Comparison of ENCODE assay signal across 2 cellular contexts in the genomic region with DNA sequence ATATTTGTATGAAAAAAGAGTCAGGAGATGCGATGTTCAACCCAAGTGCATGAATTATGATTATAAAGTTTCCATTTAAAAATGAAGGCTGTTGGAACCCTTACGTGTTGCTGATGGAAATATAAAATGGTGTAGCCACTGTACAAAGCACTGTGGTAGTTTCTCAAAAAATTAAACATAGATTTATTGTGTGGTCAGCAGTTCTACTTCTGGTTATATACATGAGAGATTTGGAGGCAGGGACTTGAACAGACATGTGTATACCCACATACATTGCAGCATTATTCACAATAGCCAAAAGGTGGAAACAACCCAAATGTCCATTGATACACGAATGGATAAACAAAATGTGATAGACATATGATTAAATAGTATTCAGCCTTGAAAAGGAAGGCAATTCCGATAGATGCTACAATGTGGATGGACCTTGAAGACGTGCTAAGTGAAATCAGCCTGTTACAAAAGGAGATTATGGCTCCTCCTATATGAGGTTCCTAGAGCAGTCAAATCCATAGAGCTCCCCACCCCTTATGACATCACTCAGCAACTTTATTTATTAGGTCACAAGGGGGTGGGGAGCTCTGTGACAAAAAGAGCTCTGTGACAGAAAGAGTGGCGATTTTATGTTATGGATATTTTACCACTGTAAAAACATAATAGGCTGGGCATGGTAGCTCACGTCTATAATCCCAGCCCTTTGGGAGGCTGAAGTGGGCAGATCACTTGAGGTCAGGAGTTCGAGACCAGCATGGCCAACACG.
A peak's percentile ranks its signal among the peaks of the same experiment; 100 is the strongest.
TF ChIP-seq lines count a peak whose summit lies in the region.

No MANE protein-coding gene starts in this region.

TF ChIP-seq in HepG2, 621 proteins besides CTCF, POLR2A, EP300 and RAD21:
- TF ChIP-seq MAFF (IDR thresholded peaks at IDR 0.05; ENCODE audit: low read depth, low read length) (peak; percentile 67), ESRRA (CRISPR knock-in tag; IDR thresholded peaks at IDR 0.05; ENCODE audit: low read depth) (no peak), ZFYVE20 (CRISPR knock-in tag; IDR thresholded peaks at IDR 0.05; ENCODE audit: borderline replicate concordance, low read depth) (no peak), SP4 (CRISPR knock-in tag; IDR thresholded peaks at IDR 0.05) (no peak), CREB1 (IDR thresholded peaks at IDR 0.05) (peak; percentile 39; the same call in 1 of the 2 replicates), CREB1 (CRISPR knock-in tag; IDR thresholded peaks at IDR 0.05) (no peak), MAFK (conservative IDR thresholded peaks at IDR 0.05 in 1 of 2, IDR thresholded peaks at IDR 0.05 in 1 of 2; ENCODE audit: low read length in 2 of 2) (peak; percentile 75 to 80), FOSL2 (CRISPR knock-in tag; IDR thresholded peaks at IDR 0.05) (no peak), CEBPG (CRISPR knock-in tag; IDR thresholded peaks at IDR 0.05) (no peak)
- TF ChIP-seq, protein P1, sequence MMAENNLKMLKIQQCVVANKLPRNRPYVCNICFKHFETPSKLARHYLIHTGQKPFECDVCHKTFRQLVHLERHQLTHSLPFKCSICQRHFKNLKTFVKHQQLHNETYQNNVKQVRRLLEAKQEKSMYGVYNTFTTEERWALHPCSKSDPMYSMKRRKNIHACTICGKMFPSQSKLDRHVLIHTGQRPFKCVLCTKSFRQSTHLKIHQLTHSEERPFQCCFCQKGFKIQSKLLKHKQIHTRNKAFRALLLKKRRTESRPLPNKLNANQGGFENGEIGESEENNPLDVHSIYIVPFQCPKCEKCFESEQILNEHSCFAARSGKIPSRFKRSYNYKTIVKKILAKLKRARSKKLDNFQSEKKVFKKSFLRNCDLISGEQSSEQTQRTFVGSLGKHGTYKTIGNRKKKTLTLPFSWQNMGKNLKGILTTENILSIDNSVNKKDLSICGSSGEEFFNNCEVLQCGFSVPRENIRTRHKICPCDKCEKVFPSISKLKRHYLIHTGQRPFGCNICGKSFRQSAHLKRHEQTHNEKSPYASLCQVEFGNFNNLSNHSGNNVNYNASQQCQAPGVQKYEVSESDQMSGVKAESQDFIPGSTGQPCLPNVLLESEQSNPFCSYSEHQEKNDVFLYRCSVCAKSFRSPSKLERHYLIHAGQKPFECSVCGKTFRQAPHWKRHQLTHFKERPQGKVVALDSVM (CRISPR knock-in tag; IDR thresholded peaks at IDR 0.05): no peak

TF ChIP-seq in K562, 482 proteins besides CTCF, POLR2A, EP300 and RAD21:
- TF ChIP-seq MAFG (tag; conservative IDR thresholded peaks at IDR 0.05) (0 out of 2 replicates have a peak, but pooled peaks have one; percentile 21), PHF20 (IDR thresholded peaks at IDR 0.05; ENCODE audit: partially characterized antibody) (no peak), CREM (IDR thresholded peaks at IDR 0.05; ENCODE audit: low read depth) (peak; percentile 24; the same call in 1 of the 2 replicates), ZNF253 (CRISPR knock-in tag; conservative IDR thresholded peaks at IDR 0.05) (no peak), ZNF316 (IDR thresholded peaks at IDR 0.05) (peak; percentile 81), C11orf30 (IDR thresholded peaks at IDR 0.05; ENCODE audit: low read depth) (peak; percentile 57), YBX1 (IDR thresholded peaks at IDR 0.05) (no peak), CREB1 (IDR thresholded peaks at IDR 0.05) (no peak), CREB1 (CRISPR knock-in tag; IDR thresholded peaks at IDR 0.05) (0 out of 2 replicates have a peak, but pooled peaks have one; percentile 18), MAFF (IDR thresholded peaks at IDR 0.05; ENCODE audit: low read length) (peak; percentile 29; the same call in 1 of the 2 replicates), POLR2G (IDR thresholded peaks at IDR 0.05; ENCODE audit: low read depth, low read length) (no peak), ATF1 (CRISPR knock-in tag; IDR thresholded peaks at IDR 0.05) (no peak), ATF1 (tag; IDR thresholded peaks at IDR 0.05) (peak; percentile 11; the same call in 1 of the 2 replicates)
- TF ChIP-seq, protein P2, sequence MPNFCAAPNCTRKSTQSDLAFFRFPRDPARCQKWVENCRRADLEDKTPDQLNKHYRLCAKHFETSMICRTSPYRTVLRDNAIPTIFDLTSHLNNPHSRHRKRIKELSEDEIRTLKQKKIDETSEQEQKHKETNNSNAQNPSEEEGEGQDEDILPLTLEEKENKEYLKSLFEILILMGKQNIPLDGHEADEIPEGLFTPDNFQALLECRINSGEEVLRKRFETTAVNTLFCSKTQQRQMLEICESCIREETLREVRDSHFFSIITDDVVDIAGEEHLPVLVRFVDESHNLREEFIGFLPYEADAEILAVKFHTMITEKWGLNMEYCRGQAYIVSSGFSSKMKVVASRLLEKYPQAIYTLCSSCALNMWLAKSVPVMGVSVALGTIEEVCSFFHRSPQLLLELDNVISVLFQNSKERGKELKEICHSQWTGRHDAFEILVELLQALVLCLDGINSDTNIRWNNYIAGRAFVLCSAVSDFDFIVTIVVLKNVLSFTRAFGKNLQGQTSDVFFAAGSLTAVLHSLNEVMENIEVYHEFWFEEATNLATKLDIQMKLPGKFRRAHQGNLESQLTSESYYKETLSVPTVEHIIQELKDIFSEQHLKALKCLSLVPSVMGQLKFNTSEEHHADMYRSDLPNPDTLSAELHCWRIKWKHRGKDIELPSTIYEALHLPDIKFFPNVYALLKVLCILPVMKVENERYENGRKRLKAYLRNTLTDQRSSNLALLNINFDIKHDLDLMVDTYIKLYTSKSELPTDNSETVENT (CRISPR knock-in tag; IDR thresholded peaks at IDR 0.05): no peak
TF ChIP-seq in K562: peak in this region for 7.
